Comparison of ENCODE assay signal across 9 cellular contexts in genomic region chr19:13526552-13526951, GRCh38. TPM values are rescaled to one million over a fixed set of nuclear protein-coding genes. Genes with fewer than 3 reads are reported as not detected.
DNase-seq lines count a peak whose midpoint lies in the region; ATAC-seq and TF ChIP-seq lines count a peak whose summit lies in the region.
"Had no signal": no experiment of that assay in that cellular context is flagged by ENCODE, and none has a peak within 500 bp of the region (broad histone marks: within the 10 kb centered on the region; RNA-seq: fewer than 3 reads in every experiment).

No MANE protein-coding gene starts in this region.

- H3K9me3 Mint-ChIP-seq in endothelial cell (ENCODE audit: unreplicated experiment): no peaks in the 10 kb centered on the region

- no peaks in the 10 kb centered on the region for H3K79me2 ChIP-seq in DOHH2 (ENCODE audit: control insufficient read depth, low read length)

- no peaks in the 10 kb centered on the region for H3K9me2 ChIP-seq in DOHH2 (replicated peaks; ENCODE audit: control insufficient read depth, low read length)

- no peaks in the 10 kb centered on the region for H3K27me3 Mint-ChIP-seq in endothelial cell (ENCODE audit: unreplicated experiment)

- TF ChIP-seq CTCF in AG09319 (IDR thresholded peaks at IDR 0.05; ENCODE audit: low read depth, low read length) (peak; percentile 18), DOHH2 (IDR thresholded peaks at IDR 0.05; ENCODE audit: low read depth, low read length, poor library complexity, severe bottlenecking) (peak; percentile 66), NB4 (IDR thresholded peaks at IDR 0.05; ENCODE audit: low read depth, low read length) (peak; percentile 78), endothelial cell (IDR thresholded peaks at IDR 0.05; ENCODE audit: unreplicated experiment) (peak; percentile 50)

- no peak overlapping the region for H3K4me3 Mint-ChIP-seq in endothelial cell (ENCODE audit: unreplicated experiment)

- H3K4me2 ChIP-seq in DOHH2 (ENCODE audit: low read length): no peak overlapping the region

- no peak for DNase-seq in AG09319 (ENCODE audit: extremely low read depth, low read depth)
- peak; percentile 45 for DNase-seq in NB4 (ENCODE audit: low read depth)
- no peak for DNase-seq in endothelial cell (ENCODE audit: low spot score)
- no peak for DNase-seq in DMS153 treated with DMSO at 0.1 percent for 48 hours (lab: John Stamatoyannopoulos, UW; ENCODE audit: unreplicated experiment)
- DNase-seq: sigmoid colon had no signal

- no peaks in the 10 kb centered on the region for H4K20me1 ChIP-seq in DOHH2 (ENCODE audit: control insufficient read depth, insufficient read depth, low read depth, low read length)

- no peak overlapping the region for H3K27ac Mint-ChIP-seq in endothelial cell (ENCODE audit: unreplicated experiment)

- H3K4me1 ChIP-seq in DOHH2 (ENCODE audit: control insufficient read depth, low read length): no peaks in the 10 kb centered on the region
- H3K4me1 ChIP-seq: sigmoid colon had no signal

- H3K27ac ChIP-seq in DOHH2 (ENCODE audit: low read depth, low read length): no peak overlapping the region
- H3K27ac ChIP-seq: sigmoid colon had no signal

- H3K36me3 Mint-ChIP-seq in endothelial cell (ENCODE audit: low read depth, unreplicated experiment): no peaks in the 10 kb centered on the region

- no peaks in the 10 kb centered on the region for H3K36me3 ChIP-seq in DOHH2 (ENCODE audit: control insufficient read depth, low read length)
- H3K36me3 ChIP-seq: sigmoid colon had no signal

- no peak for TF ChIP-seq POLR2A in NB4 (IDR thresholded peaks at IDR 0.05; ENCODE audit: extremely low read depth, insufficient read length)

- no peak for ATAC-seq in HG02571 (IDR thresholded peaks at IDR 0.05; ENCODE audit: unreplicated experiment)
- no peak for ATAC-seq in GM19455 (IDR thresholded peaks at IDR 0.05; ENCODE audit: unreplicated experiment)
- ATAC-seq in HG03139 (IDR thresholded peaks at IDR 0.05; ENCODE audit: unreplicated experiment): no peak

- no peaks in the 10 kb centered on the region for H3K4me1 Mint-ChIP-seq in endothelial cell (ENCODE audit: unreplicated experiment)

- H3F3A ChIP-seq in DOHH2 (ENCODE audit: control insufficient read depth, insufficient read depth): no peaks in the 10 kb centered on the region

- no peaks in the 10 kb centered on the region for H3K9me3 ChIP-seq in DOHH2 (ENCODE audit: control insufficient read depth, insufficient read depth, low read length)

- no peaks in the 10 kb centered on the region for H3K27me3 ChIP-seq in DOHH2 (ENCODE audit: control insufficient read depth, low read length)

- H3K4me3 ChIP-seq in DOHH2 (ENCODE audit: low read length) (no peak overlapping the region), NB4 (ENCODE audit: low read depth, low read length) (no peak overlapping the region)
- H3K4me3 ChIP-seq: sigmoid colon had no signal

RNA-seq across cellular contexts. Expression of gene CACNA1A, which starts 20.3 kb away (rescaled TPM):
- 9.0 TPM for total RNA-seq in endothelial cell (ENCODE audit: unreplicated experiment)

Comparison
In these comparisons a context has a peak if more than half of its experiments do, and no peak if none do; other contexts are left out.
1. CTCF ChIP-seq: peak in every context shown above with its lines; median percentile 78 in NB4; 66 in DOHH2; 50 in endothelial cell; 18 in AG09319.